In the genomic region with DNA sequence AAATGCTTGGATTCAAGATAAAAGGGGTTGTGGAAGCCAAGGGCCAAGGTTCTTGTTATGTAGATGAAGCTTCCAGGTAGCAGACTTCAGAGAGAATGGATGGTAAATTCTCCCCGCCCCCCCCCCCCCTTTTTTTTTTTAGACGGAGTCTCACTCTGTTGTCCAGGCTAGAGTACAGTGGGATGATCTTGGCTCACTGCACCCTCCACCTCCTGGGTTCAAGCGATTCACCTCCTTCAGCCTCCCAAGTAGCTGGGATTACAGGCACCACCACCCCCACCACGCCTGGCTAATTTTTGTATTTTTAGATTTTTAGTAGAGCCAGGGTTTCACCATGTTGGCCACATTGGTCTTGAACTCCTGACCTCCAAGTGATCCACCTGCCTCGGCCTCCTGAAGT, we compare ENCODE assay signal across 23 cellular contexts. TPM values are rescaled to one million over a fixed set of nuclear protein-coding genes. Genes with fewer than 3 reads are reported as not detected.
DNase-seq lines count a peak whose midpoint lies in the region; ATAC-seq and TF ChIP-seq lines count a peak whose summit lies in the region.
"Had no signal": no experiment of that assay in that cellular context is flagged by ENCODE, and none has a peak within 500 bp of the region (broad histone marks: within the 10 kb centered on the region; RNA-seq: fewer than 3 reads in every experiment).

No MANE protein-coding gene starts in this region.

- H3K4me3 Mint-ChIP-seq in CD4-positive, alpha-beta memory T cell, result peak overlapping the region; percentile 15 to 99 (median 91)
- H3K4me3 Mint-ChIP-seq in activated naive CD8-positive, alpha-beta T cell treated with anti-CD3 and anti-CD28 coated beads, Interleukin-2, amount 10 ng/mL, durations not matched to agents 7 days and 5 days, result peak overlapping the region; percentile 35
- peak overlapping the region in 9 of 10 donors; percentile 6 to 98 (median 55) for H3K4me3 Mint-ChIP-seq in naive thymus-derived CD4-positive, alpha-beta T cell

- H3K4me1 Mint-ChIP-seq in CD4-positive, alpha-beta memory T cell, result peaks cover 56 to 88% (median 74%) of the 10 kb centered on the region in 4 donors
- H3K4me1 Mint-ChIP-seq in activated naive CD8-positive, alpha-beta T cell treated with anti-CD3 and anti-CD28 coated beads, Interleukin-2, amount 10 ng/mL, durations not matched to agents 7 days and 5 days, result peaks cover 59% of the 10 kb centered on the region
- H3K4me1 Mint-ChIP-seq in naive thymus-derived CD4-positive, alpha-beta T cell, result peaks cover 58 to 89% (median 77%) of the 10 kb centered on the region in 7 donors

- no peak for TF ChIP-seq CTCF in esophagus squamous epithelium (IDR thresholded peaks at IDR 0.05)

- WGBS in HUES64, result 98% methylated on average over 3 of the region's 5 CpGs
- WGBS in esophagus squamous epithelium, 2 donors, result 91 to 95% methylated on average over 4 of the region's 5 CpGs

- H3K4me1 ChIP-seq in CD4-positive, alpha-beta memory T cell (ENCODE audit: insufficient read depth, low read length), result peaks cover 74% of the 10 kb centered on the region
- H3K4me1 ChIP-seq in HUES64 (ENCODE audit: insufficient read depth, low read length) (peaks cover 33% of the 10 kb centered on the region), esophagus squamous epithelium (peaks cover 39 to 94% (median 53%) of the 10 kb centered on the region in 3 donors)
- H3K4me1 ChIP-seq in naive thymus-derived CD4-positive, alpha-beta T cell (ENCODE audit: control insufficient read depth in 2 of 2, insufficient read depth in 2 of 2, low read length in 2 of 2), result peaks cover 49 to 53% of the 10 kb centered on the region in 2 donors

- H3K9ac ChIP-seq in HUES64 (ENCODE audit: low read depth, low read length), result no peak overlapping the region
- H3K9ac ChIP-seq: KMS-11 had no signal

- no peaks in the 10 kb centered on the region for H3K27me3 ChIP-seq in CD4-positive, alpha-beta memory T cell (ENCODE audit: insufficient read depth, low read length)
- H3K27me3 ChIP-seq in HUES64 (ENCODE audit: insufficient read depth, low read length) (no peaks in the 10 kb centered on the region), esophagus squamous epithelium (no peaks in the 10 kb centered on the region)
- no peaks in the 10 kb centered on the region for H3K27me3 ChIP-seq in naive thymus-derived CD4-positive, alpha-beta T cell (ENCODE audit: control insufficient read depth in 2 of 2, insufficient read depth in 2 of 2, low read length in 2 of 2)
- H3K27me3 ChIP-seq: heart left ventricle, ovary, upper lobe of left lung had no signal

- peaks cover 0 to 4% (median 0%) of the 10 kb centered on the region in 8 donors for H3K9me3 Mint-ChIP-seq in CD4-positive, alpha-beta memory T cell
- H3K9me3 Mint-ChIP-seq in activated naive CD8-positive, alpha-beta T cell treated with anti-CD3 and anti-CD28 coated beads, Interleukin-2, amount 10 ng/mL, durations not matched to agents 7 days and 5 days, result no peaks in the 10 kb centered on the region
- H3K9me3 Mint-ChIP-seq in naive thymus-derived CD4-positive, alpha-beta T cell, result peaks cover 0 to 11% (median 0%) of the 10 kb centered on the region in 11 donors

- no peak for ATAC-seq in activated naive CD8-positive, alpha-beta T cell treated with anti-CD3 and anti-CD28 coated beads, Interleukin-2, amount 10 ng/mL, durations not matched to agents 7 days and 5 days (ENCODE audit: low read depth)
- ATAC-seq in naive thymus-derived CD4-positive, alpha-beta T cell, result no peak
- ATAC-seq in GM21528 (IDR thresholded peaks at IDR 0.05; ENCODE audit: low FRiP score, unreplicated experiment), result no peak
- ATAC-seq in GM18870 (IDR thresholded peaks at IDR 0.05; ENCODE audit: unreplicated experiment), result no peak
- no peak for ATAC-seq in GM21576 (IDR thresholded peaks at IDR 0.05; ENCODE audit: unreplicated experiment)
- ATAC-seq: activated CD4-positive, CD25-positive, alpha-beta regulatory T cell treated with anti-CD3 and anti-CD28 coated beads, Interleukin-2, amount 50 U/mL, for 24 hours; heart left ventricle had no signal

- H3K9me3 ChIP-seq in CD4-positive, alpha-beta memory T cell (ENCODE audit: control insufficient read depth in 1 of 2, low read length in 2 of 2), result no peaks in the 10 kb centered on the region
- H3K9me3 ChIP-seq in HUES64 (ENCODE audit: insufficient read depth, low read depth, low read length) (no peaks in the 10 kb centered on the region), esophagus squamous epithelium (no peaks in the 10 kb centered on the region)
- no peaks in the 10 kb centered on the region for H3K9me3 ChIP-seq in naive thymus-derived CD4-positive, alpha-beta T cell (ENCODE audit: control insufficient read depth in 2 of 3, low read length in 3 of 3)
- H3K9me3 ChIP-seq: ovary, upper lobe of left lung had no signal

- peaks cover 34 to 52% of the 10 kb centered on the region in 2 donors for H3K36me3 Mint-ChIP-seq in CD4-positive, alpha-beta memory T cell
- peaks cover 58% of the 10 kb centered on the region for H3K36me3 Mint-ChIP-seq in activated naive CD8-positive, alpha-beta T cell treated with anti-CD3 and anti-CD28 coated beads, Interleukin-2, amount 10 ng/mL, durations not matched to agents 7 days and 5 days
- peaks cover 7 to 60% (median 36%) of the 10 kb centered on the region in 5 donors for H3K36me3 Mint-ChIP-seq in naive thymus-derived CD4-positive, alpha-beta T cell

- intact Hi-C loops in CD4-positive, alpha-beta memory T cell (cut with micrococcal nuclease), result no loop called here
- intact Hi-C loops in naive thymus-derived CD4-positive, alpha-beta T cell (cut with micrococcal nuclease), result loop anchor here in 1 of 2 donors (5.0 kb wide), 1 partner anchor 129 kb away; no protein-coding TSS in a partner anchor
- intact Hi-C loops in esophagus squamous epithelium (cut with DNase I), result no loop called here

- no peak overlapping the region for H3K4me3 ChIP-seq in CD4-positive, alpha-beta memory T cell (ENCODE audit: low read length in 2 of 2)
- H3K4me3 ChIP-seq in HUES64 (ENCODE audit: low read length) (no peak overlapping the region), esophagus squamous epithelium (no peak overlapping the region)
- no peak overlapping the region for H3K4me3 ChIP-seq in naive thymus-derived CD4-positive, alpha-beta T cell (ENCODE audit: low read length)
- H3K4me3 ChIP-seq: heart left ventricle, ovary, upper lobe of left lung had no signal

- POLR2A ChIA-PET in CD4-positive, alpha-beta memory T cell (lab: Charles Lee; ENCODE audit: partially characterized antibody), result interaction anchor here (1.4 kb wide), 1 partner anchor 57 kb away, joined by 3 read pairs; a partner anchor contains a TSS
- POLR2A ChIA-PET in activated naive CD8-positive, alpha-beta T cell treated with anti-CD3 and anti-CD28 coated beads, Interleukin-2, amount 10 ng/mL, durations not matched to agents 7 days and 5 days (lab: Charles Lee), result interaction anchor here (1.6 kb wide), 1 partner anchor 58 kb away, joined by 9 read pairs; a partner anchor contains a TSS
- POLR2A ChIA-PET in naive thymus-derived CD4-positive, alpha-beta T cell (lab: Charles Lee), result interaction anchor here (1.0 to 2.2 kb wide), 3 partner anchors 51 to 57 kb away, joined by 4 to 5 read pairs (median 5); a partner anchor contains a TSS

- peaks cover 8% of the 10 kb centered on the region for H3K36me3 ChIP-seq in CD4-positive, alpha-beta memory T cell (ENCODE audit: insufficient read depth, low read length)
- H3K36me3 ChIP-seq in HUES64 (ENCODE audit: insufficient read depth, low read length) (no peaks in the 10 kb centered on the region), esophagus squamous epithelium (no peaks in the 10 kb centered on the region)
- peaks cover 3 to 5% (median 4%) of the 10 kb centered on the region in 3 experiments for H3K36me3 ChIP-seq in naive thymus-derived CD4-positive, alpha-beta T cell (ENCODE audit: control insufficient read depth in 2 of 3, insufficient read depth in 3 of 3, low read length in 3 of 3)
- H3K36me3 ChIP-seq: ovary had no signal

- H3K27ac Mint-ChIP-seq in CD4-positive, alpha-beta memory T cell, result peak overlapping the region; percentile 89 to 99 (median 97)
- no peak overlapping the region for H3K27ac Mint-ChIP-seq in activated naive CD8-positive, alpha-beta T cell treated with anti-CD3 and anti-CD28 coated beads, Interleukin-2, amount 10 ng/mL, durations not matched to agents 7 days and 5 days
- peak overlapping the region; percentile 62 to 97 (median 88) for H3K27ac Mint-ChIP-seq in naive thymus-derived CD4-positive, alpha-beta T cell

- H3K27me3 Mint-ChIP-seq in CD4-positive, alpha-beta memory T cell, result no peaks in the 10 kb centered on the region
- no peaks in the 10 kb centered on the region for H3K27me3 Mint-ChIP-seq in activated naive CD8-positive, alpha-beta T cell treated with anti-CD3 and anti-CD28 coated beads, Interleukin-2, amount 10 ng/mL, durations not matched to agents 7 days and 5 days
- no peaks in the 10 kb centered on the region for H3K27me3 Mint-ChIP-seq in naive thymus-derived CD4-positive, alpha-beta T cell

- peak overlapping the region; percentile 94 for H3K27ac ChIP-seq in CD4-positive, alpha-beta memory T cell (ENCODE audit: low read depth, low read length)
- H3K27ac ChIP-seq in HUES64 (ENCODE audit: low read depth, low read length) (peak overlapping the region; percentile 21; the same call in 1 of the 2 replicates), esophagus squamous epithelium (peak overlapping the region in 2 of 4 donors; percentile 96 to 99)
- peak overlapping the region; percentile 87 for H3K27ac ChIP-seq in naive thymus-derived CD4-positive, alpha-beta T cell (ENCODE audit: low read depth, low read length)
- H3K27ac ChIP-seq: KMS-11, ovary had no signal

- no peak for TF ChIP-seq POLR2A in esophagus squamous epithelium (IDR thresholded peaks at IDR 0.05)

- CTCF ChIA-PET in CD4-positive, alpha-beta memory T cell (lab: Charles Lee; ENCODE audit: partially characterized antibody), result interaction anchor here (0.7 to 3.3 kb wide), 4 partner anchors 21 to 126 kb away, joined by 3 to 10 read pairs (median 4); a partner anchor contains a TSS
- CTCF ChIA-PET in naive thymus-derived CD4-positive, alpha-beta T cell (lab: Charles Lee), result interaction anchor here (0.6 to 1.2 kb wide), 3 partner anchors 10 to 308 kb away, joined by 3 read pairs; no protein-coding TSS in a partner anchor

- DNase-seq in CD4-positive, alpha-beta memory T cell, result no peak
- DNase-seq in activated naive CD8-positive, alpha-beta T cell treated with anti-CD3 and anti-CD28 coated beads, Interleukin-2, amount 10 ng/mL, durations not matched to agents 7 days and 5 days, result no peak
- no peak for DNase-seq in naive thymus-derived CD4-positive, alpha-beta T cell
- no peak for DNase-seq in esophagus squamous epithelium (lab: John Stamatoyannopoulos, UW)
- DNase-seq: activated naive CD4-positive, alpha-beta T cell; AML-193; Calu3; effector CD8-positive, alpha-beta T cell; heart left ventricle; NCI-H1048; NCI-H2081; NCI-H446 treated with DMSO at 0.1 percent for 48 hours; ovary; stimulated activated CD4-positive, alpha-beta T cell treated with anti-CD3 and anti-CD28 coated beads, Interleukin-1b, Interleukin-23, amount 100 ng/mL, for 48 hours; stimulated activated naive CD4-positive, alpha-beta T cell treated with Interleukin-2 at 50 U/mL for 16 hours; T1000; upper lobe of left lung had no signal

RNA-seq across cellular contexts. Expression of a gene that starts 4.1 kb away (rescaled TPM):
- total RNA-seq in CD4-positive, alpha-beta memory T cell, result 100 to 1,000 TPM; 132 to 141 TPM
- polyA plus RNA-seq in CD4-positive, alpha-beta memory T cell, result 10 to 100 TPM; 40.9 to 45.5 TPM
- polyA plus RNA-seq in HUES64 (2013, experiment 1 of 2), result 13.1 TPM
- 17.8 TPM for polyA plus RNA-seq in HUES64 (2013, experiment 2 of 2)
- total RNA-seq in activated naive CD8-positive, alpha-beta T cell treated with anti-CD3 and anti-CD28 coated beads, Interleukin-2, amount 10 ng/mL, durations not matched to agents 7 days and 5 days, result 100 to 1,000 TPM; 135 to 136 TPM
- 100 to 1,000 TPM in 2 of 5 experiments, 10 to 100 TPM in 3; 63.7 to 108 (median 95.9) TPM for total RNA-seq in naive thymus-derived CD4-positive, alpha-beta T cell
- 10 to 100 TPM; 31.1 to 41.7 TPM for polyA plus RNA-seq in naive thymus-derived CD4-positive, alpha-beta T cell
- 10 to 100 TPM; 32.6 to 51.3 (median 38.9) TPM for total RNA-seq in esophagus squamous epithelium

RNA-seq across cellular contexts. Expression of a gene that starts 57.5 kb away (rescaled TPM):
- 10 to 100 TPM; 42.9 to 44.7 TPM for total RNA-seq in CD4-positive, alpha-beta memory T cell
- polyA plus RNA-seq in CD4-positive, alpha-beta memory T cell, result 10 to 100 TPM; 28.8 to 29.7 TPM
- polyA plus RNA-seq in HUES64 (2013, experiment 1 of 2), result 1.3 TPM
- polyA plus RNA-seq in HUES64 (2013, experiment 2 of 2), result 2.3 TPM
- 10 to 100 TPM; 45.3 to 48.1 TPM for total RNA-seq in activated naive CD8-positive, alpha-beta T cell treated with anti-CD3 and anti-CD28 coated beads, Interleukin-2, amount 10 ng/mL, durations not matched to agents 7 days and 5 days
- total RNA-seq in naive thymus-derived CD4-positive, alpha-beta T cell, result 10 to 100 TPM; 31.9 to 43.5 (median 34.3) TPM
- polyA plus RNA-seq in naive thymus-derived CD4-positive, alpha-beta T cell, result 10 to 100 TPM; 17.7 to 26.8 TPM
- total RNA-seq in esophagus squamous epithelium, result 10 to 100 TPM in 1 of 4 donors, 1 to 10 TPM in 3; 3.1 to 10.5 (median 8.1) TPM

Comparison
In these comparisons a context has a peak if more than half of its experiments do, and no peak if none do; other contexts are left out.
1. H3K4me3 Mint-ChIP-seq: peak in every context shown above with its lines; median percentile 91 in CD4-positive, alpha-beta memory T cell; 55 in naive thymus-derived CD4-positive, alpha-beta T cell; 35 in activated naive CD8-positive, alpha-beta T cell treated with anti-CD3 and anti-CD28 coated beads, Interleukin-2, amount 10 ng/mL, durations not matched to agents 7 days and 5 days.